In the genomic region with DNA sequence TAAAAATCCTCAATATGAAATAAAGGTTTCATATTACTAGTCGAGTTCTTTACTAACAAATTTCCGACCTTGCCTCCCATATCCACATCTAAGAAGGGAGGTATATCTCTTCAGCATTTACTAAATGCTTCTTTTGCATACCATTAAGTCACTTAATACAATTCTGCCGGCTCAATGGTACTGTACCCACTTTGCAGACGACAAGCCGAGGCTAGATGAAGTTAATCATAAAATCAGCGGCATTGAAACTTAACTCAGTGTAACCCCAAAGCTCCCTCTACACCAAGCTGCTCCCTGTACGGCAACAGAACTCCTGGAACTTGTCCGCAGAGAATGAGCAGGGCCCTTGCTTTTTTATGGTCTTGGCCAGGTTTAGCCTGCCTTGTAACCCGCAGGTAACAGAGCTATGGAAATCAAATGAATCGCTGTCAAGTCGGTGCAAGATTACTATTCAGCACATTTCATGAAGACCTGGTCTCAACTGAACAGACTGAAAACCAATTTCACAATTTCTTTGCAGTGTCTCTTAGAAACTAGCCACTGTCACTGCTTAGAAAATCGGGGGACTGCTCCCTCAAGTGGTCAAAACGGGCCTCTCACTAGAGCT, we compare ENCODE assay signal across 1 cellular context.
TF ChIP-seq lines count a peak whose summit lies in the region.

No MANE protein-coding gene starts in this region.

TF ChIP-seq in K562, 482 proteins besides CTCF, POLR2A, EP300 and RAD21 (continued from another document and continues in another):
- TF ChIP-seq NFRKB (IDR thresholded peaks at IDR 0.05; ENCODE audit: low read depth) (no peak), NCOA1 (IDR thresholded peaks at IDR 0.05; ENCODE audit: low read depth) (no peak), MAFG (tag; conservative IDR thresholded peaks at IDR 0.05) (peak; percentile 62), ADNP (tag; IDR thresholded peaks at IDR 0.05) (peak; percentile 56; the same call in 1 of the 2 replicates), ZC3H4 (CRISPR knock-in tag; IDR thresholded peaks at IDR 0.05; ENCODE audit: borderline replicate concordance) (no peak), NFIC (IDR thresholded peaks at IDR 0.05) (no peak), THRA (IDR thresholded peaks at IDR 0.05) (no peak), ZNF224 (CRISPR knock-in tag; IDR thresholded peaks at IDR 0.05) (no peak), ASH1L (IDR thresholded peaks at IDR 0.05; ENCODE audit: borderline replicate concordance, low read depth, partially characterized antibody) (no peak), SIRT6 (IDR thresholded peaks at IDR 0.05; ENCODE audit: low read depth, low read length) (no peak), WHSC1 (IDR thresholded peaks at IDR 0.05; ENCODE audit: low read length) (no peak), SMAD1 (IDR thresholded peaks at IDR 0.05; ENCODE audit: low read depth, low read length, partially characterized antibody) (no peak), MAZ (CRISPR knock-in tag; conservative IDR thresholded peaks at IDR 0.05 in 1 of 2, IDR thresholded peaks at IDR 0.05 in 1 of 2) (no peak), MTA2 (IDR thresholded peaks at IDR 0.05; ENCODE audit: low read depth) (no peak), ZEB2 (IDR thresholded peaks at IDR 0.05) (no peak), KLF16 (IDR thresholded peaks at IDR 0.05) (no peak), ZNF3 (CRISPR knock-in tag; IDR thresholded peaks at IDR 0.05) (no peak), NCOA2 (IDR thresholded peaks at IDR 0.05; ENCODE audit: partially characterized antibody in 2 of 2) (no peak), LCOR (CRISPR knock-in tag; IDR thresholded peaks at IDR 0.05) (no peak), NR2F6 (CRISPR knock-in tag; IDR thresholded peaks at IDR 0.05) (no peak), ILK (tag; IDR thresholded peaks at IDR 0.05; ENCODE audit: borderline replicate concordance, low read depth) (no peak), ARID1B (IDR thresholded peaks at IDR 0.05) (no peak), EZH2 (IDR thresholded peaks at IDR 0.05; ENCODE audit: borderline replicate concordance, low read depth, low read length) (no peak), PHB (CRISPR knock-in tag; IDR thresholded peaks at IDR 0.05) (no peak), SMC3 (conservative IDR thresholded peaks at IDR 0.05; ENCODE audit: insufficient read depth, low read depth, low read length) (peak; percentile 55; the same call in 1 of the 2 replicates), ZNF398 (CRISPR knock-in tag; IDR thresholded peaks at IDR 0.05) (no peak), ZNF146 (CRISPR knock-in tag; IDR thresholded peaks at IDR 0.05; ENCODE audit: unreplicated experiment) (no peak), TAF9B (IDR thresholded peaks at IDR 0.05; ENCODE audit: partially characterized antibody) (no peak), TCF3 (CRISPR knock-in tag; IDR thresholded peaks at IDR 0.05) (no peak), SMARCA5 (IDR thresholded peaks at IDR 0.05) (0 out of 2 replicates have a peak, but pooled peaks have one; percentile 27), GTF2E2 (tag; IDR thresholded peaks at IDR 0.05) (0 out of 2 replicates have a peak, but pooled peaks have one; percentile 0), ATF6 (CRISPR knock-in tag; IDR thresholded peaks at IDR 0.05) (0 out of 2 replicates have a peak, but pooled peaks have one; percentile 74), FOS (IDR thresholded peaks at IDR 0.05; ENCODE audit: extremely low read depth, insufficient read length) (no peak), SOX6 (IDR thresholded peaks at IDR 0.05) (no peak), PRMT5 (CRISPR knock-in tag; IDR thresholded peaks at IDR 0.05) (no peak), CEBPB (tag; IDR thresholded peaks at IDR 0.05) (peak; percentile 96), GTF2B (IDR thresholded peaks at IDR 0.05; ENCODE audit: extremely low read depth, insufficient read length) (no peak), YY1 (IDR thresholded peaks at IDR 0.05; ENCODE audit: borderline replicate concordance in 1 of 3, control insufficient read depth in 1 of 3, extremely low read depth in 1 of 3, insufficient read depth in 3 of 3, insufficient read length in 1 of 3, insufficient replicate concordance in 2 of 3, low read depth in 1 of 3, low read length in 2 of 3) (no peak), PHTF2 (CRISPR knock-in tag; IDR thresholded peaks at IDR 0.05) (no peak), ZNF184 (CRISPR knock-in tag; IDR thresholded peaks at IDR 0.05) (no peak), ZNF785 (CRISPR knock-in tag; IDR thresholded peaks at IDR 0.05) (no peak), TBP (optimal IDR thresholded peaks at IDR 0.05; ENCODE audit: low read depth, low read length) (no peak), NCOA4 (IDR thresholded peaks at IDR 0.05; ENCODE audit: partially characterized antibody) (no peak), ZNF695 (CRISPR knock-in tag; IDR thresholded peaks at IDR 0.05) (no peak)
- TF ChIP-seq, protein P1, sequence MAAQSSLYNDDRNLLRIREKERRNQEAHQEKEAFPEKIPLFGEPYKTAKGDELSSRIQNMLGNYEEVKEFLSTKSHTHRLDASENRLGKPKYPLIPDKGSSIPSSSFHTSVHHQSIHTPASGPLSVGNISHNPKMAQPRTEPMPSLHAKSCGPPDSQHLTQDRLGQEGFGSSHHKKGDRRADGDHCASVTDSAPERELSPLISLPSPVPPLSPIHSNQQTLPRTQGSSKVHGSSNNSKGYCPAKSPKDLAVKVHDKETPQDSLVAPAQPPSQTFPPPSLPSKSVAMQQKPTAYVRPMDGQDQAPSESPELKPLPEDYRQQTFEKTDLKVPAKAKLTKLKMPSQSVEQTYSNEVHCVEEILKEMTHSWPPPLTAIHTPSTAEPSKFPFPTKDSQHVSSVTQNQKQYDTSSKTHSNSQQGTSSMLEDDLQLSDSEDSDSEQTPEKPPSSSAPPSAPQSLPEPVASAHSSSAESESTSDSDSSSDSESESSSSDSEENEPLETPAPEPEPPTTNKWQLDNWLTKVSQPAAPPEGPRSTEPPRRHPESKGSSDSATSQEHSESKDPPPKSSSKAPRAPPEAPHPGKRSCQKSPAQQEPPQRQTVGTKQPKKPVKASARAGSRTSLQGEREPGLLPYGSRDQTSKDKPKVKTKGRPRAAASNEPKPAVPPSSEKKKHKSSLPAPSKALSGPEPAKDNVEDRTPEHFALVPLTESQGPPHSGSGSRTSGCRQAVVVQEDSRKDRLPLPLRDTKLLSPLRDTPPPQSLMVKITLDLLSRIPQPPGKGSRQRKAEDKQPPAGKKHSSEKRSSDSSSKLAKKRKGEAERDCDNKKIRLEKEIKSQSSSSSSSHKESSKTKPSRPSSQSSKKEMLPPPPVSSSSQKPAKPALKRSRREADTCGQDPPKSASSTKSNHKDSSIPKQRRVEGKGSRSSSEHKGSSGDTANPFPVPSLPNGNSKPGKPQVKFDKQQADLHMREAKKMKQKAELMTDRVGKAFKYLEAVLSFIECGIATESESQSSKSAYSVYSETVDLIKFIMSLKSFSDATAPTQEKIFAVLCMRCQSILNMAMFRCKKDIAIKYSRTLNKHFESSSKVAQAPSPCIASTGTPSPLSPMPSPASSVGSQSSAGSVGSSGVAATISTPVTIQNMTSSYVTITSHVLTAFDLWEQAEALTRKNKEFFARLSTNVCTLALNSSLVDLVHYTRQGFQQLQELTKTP (IDR thresholded peaks at IDR 0.05; ENCODE audit: low read depth in 1 of 2, partially characterized antibody in 2 of 2), result no peak
- TF ChIP-seq, protein P2, sequence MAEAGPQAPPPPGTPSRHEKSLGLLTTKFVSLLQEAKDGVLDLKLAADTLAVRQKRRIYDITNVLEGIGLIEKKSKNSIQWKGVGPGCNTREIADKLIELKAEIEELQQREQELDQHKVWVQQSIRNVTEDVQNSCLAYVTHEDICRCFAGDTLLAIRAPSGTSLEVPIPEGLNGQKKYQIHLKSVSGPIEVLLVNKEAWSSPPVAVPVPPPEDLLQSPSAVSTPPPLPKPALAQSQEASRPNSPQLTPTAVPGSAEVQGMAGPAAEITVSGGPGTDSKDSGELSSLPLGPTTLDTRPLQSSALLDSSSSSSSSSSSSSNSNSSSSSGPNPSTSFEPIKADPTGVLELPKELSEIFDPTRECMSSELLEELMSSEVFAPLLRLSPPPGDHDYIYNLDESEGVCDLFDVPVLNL (CRISPR knock-in tag; IDR thresholded peaks at IDR 0.05; ENCODE audit: low read depth), result no peak
- TF ChIP-seq, protein P3, sequence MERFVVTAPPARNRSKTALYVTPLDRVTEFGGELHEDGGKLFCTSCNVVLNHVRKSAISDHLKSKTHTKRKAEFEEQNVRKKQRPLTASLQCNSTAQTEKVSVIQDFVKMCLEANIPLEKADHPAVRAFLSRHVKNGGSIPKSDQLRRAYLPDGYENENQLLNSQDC (CRISPR knock-in tag; IDR thresholded peaks at IDR 0.05), result no peak
- TF ChIP-seq, protein P4, sequence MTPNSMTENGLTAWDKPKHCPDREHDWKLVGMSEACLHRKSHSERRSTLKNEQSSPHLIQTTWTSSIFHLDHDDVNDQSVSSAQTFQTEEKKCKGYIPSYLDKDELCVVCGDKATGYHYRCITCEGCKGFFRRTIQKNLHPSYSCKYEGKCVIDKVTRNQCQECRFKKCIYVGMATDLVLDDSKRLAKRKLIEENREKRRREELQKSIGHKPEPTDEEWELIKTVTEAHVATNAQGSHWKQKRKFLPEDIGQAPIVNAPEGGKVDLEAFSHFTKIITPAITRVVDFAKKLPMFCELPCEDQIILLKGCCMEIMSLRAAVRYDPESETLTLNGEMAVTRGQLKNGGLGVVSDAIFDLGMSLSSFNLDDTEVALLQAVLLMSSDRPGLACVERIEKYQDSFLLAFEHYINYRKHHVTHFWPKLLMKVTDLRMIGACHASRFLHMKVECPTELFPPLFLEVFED (CRISPR knock-in tag; conservative IDR thresholded peaks at IDR 0.05), result no peak
